ENCODE assay signal across 1 cellular context in genomic region chr17:57856792-57857620, GRCh38.
TF ChIP-seq lines count a peak whose summit lies in the region.

No MANE protein-coding gene starts in this region.

TF ChIP-seq in IMR-90, 13 proteins besides CTCF, POLR2A, EP300 and RAD21:
- TF ChIP-seq NFE2L2 (IDR thresholded peaks at IDR 0.05; ENCODE audit: low read depth, low read length) = no peak
- TF ChIP-seq CHD1 (IDR thresholded peaks at IDR 0.05; ENCODE audit: low read depth, low read length) = no peak
- no peak for TF ChIP-seq RCOR1 (IDR thresholded peaks at IDR 0.05; ENCODE audit: insufficient replicate concordance, low read length)
- no peak for TF ChIP-seq SMC3 (IDR thresholded peaks at IDR 0.05; ENCODE audit: low read depth, low read length)
- TF ChIP-seq MXI1 (IDR thresholded peaks at IDR 0.05; ENCODE audit: borderline replicate concordance, low read depth, low read length) = no peak
- TF ChIP-seq MAFK (IDR thresholded peaks at IDR 0.05; ENCODE audit: low read depth, low read length) = no peak
- no peak for TF ChIP-seq FOS (IDR thresholded peaks at IDR 0.05; ENCODE audit: low read depth, low read length)
- TF ChIP-seq RFX5 (IDR thresholded peaks at IDR 0.05; ENCODE audit: low read depth, low read length) = no peak
- no peak for TF ChIP-seq ELK1 (IDR thresholded peaks at IDR 0.05; ENCODE audit: borderline replicate concordance, low read depth, low read length)
- TF ChIP-seq USF2 (IDR thresholded peaks at IDR 0.05; ENCODE audit: low read depth, low read length) = no peak
- no peak for TF ChIP-seq MAZ (IDR thresholded peaks at IDR 0.05; ENCODE audit: borderline replicate concordance, low read depth, low read length)
- no peak for TF ChIP-seq BHLHE40 (IDR thresholded peaks at IDR 0.05; ENCODE audit: low read depth, low read length)
- no peak for TF ChIP-seq CEBPB (IDR thresholded peaks at IDR 0.05; ENCODE audit: low read depth, low read length)
TF ChIP-seq in IMR-90: peak in this region for 0.
